Comparison of ENCODE assay signal across 1 cellular context in the genomic region with DNA sequence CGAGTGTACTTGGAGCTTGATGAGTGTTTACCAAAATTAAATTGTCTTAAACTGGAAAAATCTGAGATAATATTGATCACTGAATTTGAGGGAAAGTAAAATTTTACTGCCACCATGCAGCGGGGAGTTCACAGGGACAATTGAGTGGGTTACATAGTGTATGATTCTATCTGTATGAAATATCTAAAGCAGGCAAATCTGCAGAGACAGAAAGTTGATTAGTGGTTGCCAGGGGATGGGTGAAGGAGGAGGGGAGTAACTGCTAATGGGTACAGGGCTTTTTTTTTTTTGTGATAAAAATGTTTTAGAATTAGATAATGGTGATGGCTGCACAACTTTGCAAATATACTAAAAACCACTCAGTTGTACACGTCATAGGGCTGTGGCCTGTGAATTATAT.
TF ChIP-seq lines count a peak whose summit lies in the region.

No MANE protein-coding gene starts in this region.

TF ChIP-seq in SK-N-SH treated with all-trans-retinoic acid at 6 μM for 48 hours, 23 proteins besides CTCF, POLR2A, EP300 and RAD21 (continued from another document):
- TF ChIP-seq, protein P1, sequence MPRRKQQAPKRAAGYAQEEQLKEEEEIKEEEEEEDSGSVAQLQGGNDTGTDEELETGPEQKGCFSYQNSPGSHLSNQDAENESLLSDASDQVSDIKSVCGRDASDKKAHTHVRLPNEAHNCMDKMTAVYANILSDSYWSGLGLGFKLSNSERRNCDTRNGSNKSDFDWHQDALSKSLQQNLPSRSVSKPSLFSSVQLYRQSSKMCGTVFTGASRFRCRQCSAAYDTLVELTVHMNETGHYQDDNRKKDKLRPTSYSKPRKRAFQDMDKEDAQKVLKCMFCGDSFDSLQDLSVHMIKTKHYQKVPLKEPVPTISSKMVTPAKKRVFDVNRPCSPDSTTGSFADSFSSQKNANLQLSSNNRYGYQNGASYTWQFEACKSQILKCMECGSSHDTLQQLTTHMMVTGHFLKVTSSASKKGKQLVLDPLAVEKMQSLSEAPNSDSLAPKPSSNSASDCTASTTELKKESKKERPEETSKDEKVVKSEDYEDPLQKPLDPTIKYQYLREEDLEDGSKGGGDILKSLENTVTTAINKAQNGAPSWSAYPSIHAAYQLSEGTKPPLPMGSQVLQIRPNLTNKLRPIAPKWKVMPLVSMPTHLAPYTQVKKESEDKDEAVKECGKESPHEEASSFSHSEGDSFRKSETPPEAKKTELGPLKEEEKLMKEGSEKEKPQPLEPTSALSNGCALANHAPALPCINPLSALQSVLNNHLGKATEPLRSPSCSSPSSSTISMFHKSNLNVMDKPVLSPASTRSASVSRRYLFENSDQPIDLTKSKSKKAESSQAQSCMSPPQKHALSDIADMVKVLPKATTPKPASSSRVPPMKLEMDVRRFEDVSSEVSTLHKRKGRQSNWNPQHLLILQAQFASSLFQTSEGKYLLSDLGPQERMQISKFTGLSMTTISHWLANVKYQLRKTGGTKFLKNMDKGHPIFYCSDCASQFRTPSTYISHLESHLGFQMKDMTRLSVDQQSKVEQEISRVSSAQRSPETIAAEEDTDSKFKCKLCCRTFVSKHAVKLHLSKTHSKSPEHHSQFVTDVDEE (CRISPR knock-in tag; IDR thresholded peaks at IDR 0.05): no peak
- TF ChIP-seq, protein P2, sequence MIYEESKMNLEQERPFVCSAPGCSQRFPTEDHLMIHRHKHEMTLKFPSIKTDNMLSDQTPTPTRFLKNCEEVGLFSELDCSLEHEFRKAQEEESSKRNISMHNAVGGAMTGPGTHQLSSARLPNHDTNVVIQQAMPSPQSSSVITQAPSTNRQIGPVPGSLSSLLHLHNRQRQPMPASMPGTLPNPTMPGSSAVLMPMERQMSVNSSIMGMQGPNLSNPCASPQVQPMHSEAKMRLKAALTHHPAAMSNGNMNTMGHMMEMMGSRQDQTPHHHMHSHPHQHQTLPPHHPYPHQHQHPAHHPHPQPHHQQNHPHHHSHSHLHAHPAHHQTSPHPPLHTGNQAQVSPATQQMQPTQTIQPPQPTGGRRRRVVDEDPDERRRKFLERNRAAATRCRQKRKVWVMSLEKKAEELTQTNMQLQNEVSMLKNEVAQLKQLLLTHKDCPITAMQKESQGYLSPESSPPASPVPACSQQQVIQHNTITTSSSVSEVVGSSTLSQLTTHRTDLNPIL (CRISPR knock-in tag; IDR thresholded peaks at IDR 0.05; ENCODE audit: low read depth): no peak
